1 cellular context compared by ENCODE assay signal in the genomic region with DNA sequence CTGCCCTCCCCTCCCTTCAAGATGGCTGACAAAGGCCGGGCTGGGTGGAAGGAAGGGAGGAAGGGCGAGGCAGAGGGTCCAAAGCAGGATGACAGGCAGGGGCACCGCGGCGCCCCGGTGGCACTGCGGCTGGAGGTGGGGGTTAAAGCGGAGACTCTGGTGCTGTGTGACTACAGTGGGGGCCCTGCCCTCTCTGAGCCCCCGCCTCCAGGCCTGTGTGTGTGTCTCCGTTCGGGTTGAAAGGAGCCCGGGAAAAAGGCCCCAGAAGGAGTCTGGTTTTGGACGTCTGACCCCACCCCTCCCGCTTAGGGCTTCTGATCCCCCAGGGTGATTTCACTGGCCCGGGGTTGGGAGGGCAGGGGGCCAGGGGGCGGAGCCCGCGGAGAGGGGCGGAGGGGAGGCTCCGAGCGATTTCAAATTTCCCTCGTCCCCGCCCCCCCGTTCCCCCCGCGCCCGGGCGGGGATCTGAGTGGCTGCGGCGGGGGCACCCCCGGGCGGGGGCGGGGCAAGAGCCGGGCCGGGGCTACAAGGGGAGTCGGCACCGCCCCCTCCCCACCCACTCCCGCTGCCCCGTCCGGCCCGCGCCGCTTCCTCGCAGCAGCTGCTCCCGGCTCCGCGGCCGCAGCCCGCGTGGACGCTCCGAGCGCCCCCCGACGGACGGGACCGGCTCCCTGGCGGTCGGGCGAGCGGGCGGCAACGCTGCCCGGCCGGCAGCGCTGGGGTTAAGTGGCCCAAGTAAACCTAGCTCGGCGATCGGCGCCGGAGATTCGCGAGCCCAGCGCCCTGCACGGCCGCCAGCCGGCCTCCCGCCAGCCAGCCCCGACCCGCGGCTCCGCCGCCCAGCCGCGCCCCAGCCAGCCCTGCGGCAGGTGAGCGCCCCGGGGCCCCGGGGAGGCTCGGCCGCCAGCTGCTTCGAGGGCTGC.
TF ChIP-seq lines count a peak whose summit lies in the region.

A gene (plus strand): TSS at position 555 of the 923 bp plus-strand sequence. CDS start 17,939 bp downstream, outside the sequence.

TF ChIP-seq in K562, 482 proteins besides CTCF, POLR2A, EP300 and RAD21 (continued from another document and continues in another):
- TF ChIP-seq, protein P1, sequence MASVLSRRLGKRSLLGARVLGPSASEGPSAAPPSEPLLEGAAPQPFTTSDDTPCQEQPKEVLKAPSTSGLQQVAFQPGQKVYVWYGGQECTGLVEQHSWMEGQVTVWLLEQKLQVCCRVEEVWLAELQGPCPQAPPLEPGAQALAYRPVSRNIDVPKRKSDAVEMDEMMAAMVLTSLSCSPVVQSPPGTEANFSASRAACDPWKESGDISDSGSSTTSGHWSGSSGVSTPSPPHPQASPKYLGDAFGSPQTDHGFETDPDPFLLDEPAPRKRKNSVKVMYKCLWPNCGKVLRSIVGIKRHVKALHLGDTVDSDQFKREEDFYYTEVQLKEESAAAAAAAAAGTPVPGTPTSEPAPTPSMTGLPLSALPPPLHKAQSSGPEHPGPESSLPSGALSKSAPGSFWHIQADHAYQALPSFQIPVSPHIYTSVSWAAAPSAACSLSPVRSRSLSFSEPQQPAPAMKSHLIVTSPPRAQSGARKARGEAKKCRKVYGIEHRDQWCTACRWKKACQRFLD (CRISPR knock-in tag; IDR thresholded peaks at IDR 0.05), result peak; percentile 2; the same call in 1 of the 2 replicates
- no peak; the same call in 1 of the 2 replicates for TF ChIP-seq KDM2B (CRISPR knock-in tag; IDR thresholded peaks at IDR 0.05)
- TF ChIP-seq KDM1A (IDR thresholded peaks at IDR 0.05), result peak; percentile 77 to 88
- TF ChIP-seq ZKSCAN1 (IDR thresholded peaks at IDR 0.05; ENCODE audit: low read depth, low read length), result 0 out of 2 replicates have a peak, but pooled peaks have one; percentile 28
- TF ChIP-seq, protein P2, sequence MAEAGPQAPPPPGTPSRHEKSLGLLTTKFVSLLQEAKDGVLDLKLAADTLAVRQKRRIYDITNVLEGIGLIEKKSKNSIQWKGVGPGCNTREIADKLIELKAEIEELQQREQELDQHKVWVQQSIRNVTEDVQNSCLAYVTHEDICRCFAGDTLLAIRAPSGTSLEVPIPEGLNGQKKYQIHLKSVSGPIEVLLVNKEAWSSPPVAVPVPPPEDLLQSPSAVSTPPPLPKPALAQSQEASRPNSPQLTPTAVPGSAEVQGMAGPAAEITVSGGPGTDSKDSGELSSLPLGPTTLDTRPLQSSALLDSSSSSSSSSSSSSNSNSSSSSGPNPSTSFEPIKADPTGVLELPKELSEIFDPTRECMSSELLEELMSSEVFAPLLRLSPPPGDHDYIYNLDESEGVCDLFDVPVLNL (CRISPR knock-in tag; IDR thresholded peaks at IDR 0.05; ENCODE audit: low read depth), result peak; percentile 58; the same call in 1 of the 2 replicates
- TF ChIP-seq, protein P3, sequence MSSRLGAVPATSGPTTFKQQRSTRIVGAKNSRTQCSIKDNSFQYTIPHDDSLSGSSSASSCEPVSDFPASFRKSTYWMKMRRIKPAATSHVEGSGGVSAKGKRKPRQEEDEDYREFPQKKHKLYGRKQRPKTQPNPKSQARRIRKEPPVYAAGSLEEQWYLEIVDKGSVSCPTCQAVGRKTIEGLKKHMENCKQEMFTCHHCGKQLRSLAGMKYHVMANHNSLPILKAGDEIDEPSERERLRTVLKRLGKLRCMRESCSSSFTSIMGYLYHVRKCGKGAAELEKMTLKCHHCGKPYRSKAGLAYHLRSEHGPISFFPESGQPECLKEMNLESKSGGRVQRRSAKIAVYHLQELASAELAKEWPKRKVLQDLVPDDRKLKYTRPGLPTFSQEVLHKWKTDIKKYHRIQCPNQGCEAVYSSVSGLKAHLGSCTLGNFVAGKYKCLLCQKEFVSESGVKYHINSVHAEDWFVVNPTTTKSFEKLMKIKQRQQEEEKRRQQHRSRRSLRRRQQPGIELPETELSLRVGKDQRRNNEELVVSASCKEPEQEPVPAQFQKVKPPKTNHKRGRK (tag; IDR thresholded peaks at IDR 0.05), result no peak
- no peak for TF ChIP-seq RFX5 (IDR thresholded peaks at IDR 0.05; ENCODE audit: low read depth, low read length)
- TF ChIP-seq MBD2 (IDR thresholded peaks at IDR 0.05; ENCODE audit: borderline replicate concordance, low read depth), result no peak
- TF ChIP-seq DNMT1 (IDR thresholded peaks at IDR 0.05), result no peak
- no peak for TF ChIP-seq ZNF311 (CRISPR knock-in tag; IDR thresholded peaks at IDR 0.05)
- TF ChIP-seq, protein P4, sequence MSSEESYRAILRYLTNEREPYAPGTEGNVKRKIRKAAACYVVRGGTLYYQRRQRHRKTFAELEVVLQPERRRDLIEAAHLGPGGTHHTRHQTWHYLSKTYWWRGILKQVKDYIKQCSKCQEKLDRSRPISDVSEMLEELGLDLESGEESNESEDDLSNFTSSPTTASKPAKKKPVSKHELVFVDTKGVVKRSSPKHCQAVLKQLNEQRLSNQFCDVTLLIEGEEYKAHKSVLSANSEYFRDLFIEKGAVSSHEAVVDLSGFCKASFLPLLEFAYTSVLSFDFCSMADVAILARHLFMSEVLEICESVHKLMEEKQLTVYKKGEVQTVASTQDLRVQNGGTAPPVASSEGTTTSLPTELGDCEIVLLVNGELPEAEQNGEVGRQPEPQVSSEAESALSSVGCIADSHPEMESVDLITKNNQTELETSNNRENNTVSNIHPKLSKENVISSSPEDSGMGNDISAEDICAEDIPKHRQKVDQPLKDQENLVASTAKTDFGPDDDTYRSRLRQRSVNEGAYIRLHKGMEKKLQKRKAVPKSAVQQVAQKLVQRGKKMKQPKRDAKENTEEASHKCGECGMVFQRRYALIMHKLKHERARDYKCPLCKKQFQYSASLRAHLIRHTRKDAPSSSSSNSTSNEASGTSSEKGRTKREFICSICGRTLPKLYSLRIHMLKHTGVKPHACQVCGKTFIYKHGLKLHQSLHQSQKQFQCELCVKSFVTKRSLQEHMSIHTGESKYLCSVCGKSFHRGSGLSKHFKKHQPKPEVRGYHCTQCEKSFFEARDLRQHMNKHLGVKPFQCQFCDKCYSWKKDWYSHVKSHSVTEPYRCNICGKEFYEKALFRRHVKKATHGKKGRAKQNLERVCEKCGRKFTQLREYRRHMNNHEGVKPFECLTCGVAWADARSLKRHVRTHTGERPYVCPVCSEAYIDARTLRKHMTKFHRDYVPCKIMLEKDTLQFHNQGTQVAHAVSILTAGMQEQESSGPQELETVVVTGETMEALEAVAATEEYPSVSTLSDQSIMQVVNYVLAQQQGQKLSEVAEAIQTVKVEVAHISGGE (CRISPR knock-in tag; IDR thresholded peaks at IDR 0.05), result 0 out of 6 replicates have a peak, but pooled peaks of 1 of the 3 experiments have one; percentile 42
- TF ChIP-seq ZNF23 (CRISPR knock-in tag; IDR thresholded peaks at IDR 0.05), result no peak
- peak; percentile 89 for TF ChIP-seq CCNT2 (IDR thresholded peaks at IDR 0.05; ENCODE audit: borderline replicate concordance, extremely low read depth, insufficient read length, low read depth, low read length)
- TF ChIP-seq, protein P5, sequence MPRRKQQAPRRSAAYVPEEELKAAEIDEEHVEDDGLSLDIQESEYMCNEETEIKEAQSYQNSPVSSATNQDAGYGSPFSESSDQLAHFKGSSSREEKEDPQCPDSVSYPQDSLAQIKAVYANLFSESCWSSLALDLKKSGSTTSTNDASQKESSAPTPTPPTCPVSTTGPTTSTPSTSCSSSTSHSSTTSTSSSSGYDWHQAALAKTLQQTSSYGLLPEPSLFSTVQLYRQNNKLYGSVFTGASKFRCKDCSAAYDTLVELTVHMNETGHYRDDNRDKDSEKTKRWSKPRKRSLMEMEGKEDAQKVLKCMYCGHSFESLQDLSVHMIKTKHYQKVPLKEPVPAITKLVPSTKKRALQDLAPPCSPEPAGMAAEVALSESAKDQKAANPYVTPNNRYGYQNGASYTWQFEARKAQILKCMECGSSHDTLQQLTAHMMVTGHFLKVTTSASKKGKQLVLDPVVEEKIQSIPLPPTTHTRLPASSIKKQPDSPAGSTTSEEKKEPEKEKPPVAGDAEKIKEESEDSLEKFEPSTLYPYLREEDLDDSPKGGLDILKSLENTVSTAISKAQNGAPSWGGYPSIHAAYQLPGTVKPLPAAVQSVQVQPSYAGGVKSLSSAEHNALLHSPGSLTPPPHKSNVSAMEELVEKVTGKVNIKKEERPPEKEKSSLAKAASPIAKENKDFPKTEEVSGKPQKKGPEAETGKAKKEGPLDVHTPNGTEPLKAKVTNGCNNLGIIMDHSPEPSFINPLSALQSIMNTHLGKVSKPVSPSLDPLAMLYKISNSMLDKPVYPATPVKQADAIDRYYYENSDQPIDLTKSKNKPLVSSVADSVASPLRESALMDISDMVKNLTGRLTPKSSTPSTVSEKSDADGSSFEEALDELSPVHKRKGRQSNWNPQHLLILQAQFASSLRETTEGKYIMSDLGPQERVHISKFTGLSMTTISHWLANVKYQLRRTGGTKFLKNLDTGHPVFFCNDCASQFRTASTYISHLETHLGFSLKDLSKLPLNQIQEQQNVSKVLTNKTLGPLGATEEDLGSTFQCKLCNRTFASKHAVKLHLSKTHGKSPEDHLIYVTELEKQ (CRISPR knock-in tag; IDR thresholded peaks at IDR 0.05), result no peak
- TF ChIP-seq SLC30A9 (CRISPR knock-in tag; IDR thresholded peaks at IDR 0.05), result no peak
- TF ChIP-seq KAT7 (CRISPR knock-in tag; IDR thresholded peaks at IDR 0.05; ENCODE audit: borderline replicate concordance), result peak; percentile 81; the same call in 1 of the 2 replicates
- TF ChIP-seq ZNF224 (CRISPR knock-in tag; IDR thresholded peaks at IDR 0.05), result no peak
- TF ChIP-seq KDM4B (IDR thresholded peaks at IDR 0.05; ENCODE audit: borderline replicate concordance in 2 of 2, low read depth in 1 of 2), result peak in 1 of 2 experiments; percentile 37; a peak in 1 of 4 replicates
- TF ChIP-seq, protein P6, sequence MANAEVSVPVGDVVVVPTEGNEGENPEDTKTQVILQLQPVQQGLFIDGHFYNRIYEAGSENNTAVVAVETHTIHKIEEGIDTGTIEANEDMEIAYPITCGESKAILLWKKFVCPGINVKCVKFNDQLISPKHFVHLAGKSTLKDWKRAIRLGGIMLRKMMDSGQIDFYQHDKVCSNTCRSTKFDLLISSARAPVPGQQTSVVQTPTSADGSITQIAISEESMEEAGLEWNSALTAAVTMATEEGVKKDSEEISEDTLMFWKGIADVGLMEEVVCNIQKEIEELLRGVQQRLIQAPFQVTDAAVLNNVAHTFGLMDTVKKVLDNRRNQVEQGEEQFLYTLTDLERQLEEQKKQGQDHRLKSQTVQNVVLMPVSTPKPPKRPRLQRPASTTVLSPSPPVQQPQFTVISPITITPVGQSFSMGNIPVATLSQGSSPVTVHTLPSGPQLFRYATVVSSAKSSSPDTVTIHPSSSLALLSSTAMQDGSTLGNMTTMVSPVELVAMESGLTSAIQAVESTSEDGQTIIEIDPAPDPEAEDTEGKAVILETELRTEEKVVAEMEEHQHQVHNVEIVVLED (CRISPR knock-in tag; IDR thresholded peaks at IDR 0.05), result 0 out of 2 replicates have a peak, but pooled peaks have one; percentile 39
- TF ChIP-seq, protein P7, sequence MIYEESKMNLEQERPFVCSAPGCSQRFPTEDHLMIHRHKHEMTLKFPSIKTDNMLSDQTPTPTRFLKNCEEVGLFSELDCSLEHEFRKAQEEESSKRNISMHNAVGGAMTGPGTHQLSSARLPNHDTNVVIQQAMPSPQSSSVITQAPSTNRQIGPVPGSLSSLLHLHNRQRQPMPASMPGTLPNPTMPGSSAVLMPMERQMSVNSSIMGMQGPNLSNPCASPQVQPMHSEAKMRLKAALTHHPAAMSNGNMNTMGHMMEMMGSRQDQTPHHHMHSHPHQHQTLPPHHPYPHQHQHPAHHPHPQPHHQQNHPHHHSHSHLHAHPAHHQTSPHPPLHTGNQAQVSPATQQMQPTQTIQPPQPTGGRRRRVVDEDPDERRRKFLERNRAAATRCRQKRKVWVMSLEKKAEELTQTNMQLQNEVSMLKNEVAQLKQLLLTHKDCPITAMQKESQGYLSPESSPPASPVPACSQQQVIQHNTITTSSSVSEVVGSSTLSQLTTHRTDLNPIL (CRISPR knock-in tag; IDR thresholded peaks at IDR 0.05), result no peak
- TF ChIP-seq HOXB6 (CRISPR knock-in tag; IDR thresholded peaks at IDR 0.05; ENCODE audit: borderline replicate concordance), result no peak
- peak in 1 of 2 experiments; percentile 79; a peak in 1 of 4 replicates for TF ChIP-seq SIN3A (IDR thresholded peaks at IDR 0.05; ENCODE audit: borderline replicate concordance in 2 of 2, control insufficient read depth in 1 of 2, low read depth in 2 of 2, low read length in 2 of 2)
- peak; percentile 55; the same call in 1 of the 2 replicates for TF ChIP-seq ZBTB7A (IDR thresholded peaks at IDR 0.05; ENCODE audit: borderline replicate concordance, control insufficient read depth, low read depth, low read length)
- TF ChIP-seq NFE2L1 (tag; IDR thresholded peaks at IDR 0.05; ENCODE audit: borderline replicate concordance, low read depth), result no peak
- TF ChIP-seq ILF3 (IDR thresholded peaks at IDR 0.05; ENCODE audit: borderline replicate concordance), result 0 out of 2 replicates have a peak, but pooled peaks have one; percentile 74
- no peak for TF ChIP-seq PHTF2 (CRISPR knock-in tag; IDR thresholded peaks at IDR 0.05)
- TF ChIP-seq PRMT5 (CRISPR knock-in tag; IDR thresholded peaks at IDR 0.05), result no peak
- TF ChIP-seq HMG20B (CRISPR knock-in tag; IDR thresholded peaks at IDR 0.05), result no peak
- TF ChIP-seq HLTF (IDR thresholded peaks at IDR 0.05), result 0 out of 2 replicates have a peak, but pooled peaks have one; percentile 52
- no peak for TF ChIP-seq SAFB2 (IDR thresholded peaks at IDR 0.05; ENCODE audit: borderline replicate concordance, low read depth, low read length, severe bottlenecking)
- TF ChIP-seq, protein P8, sequence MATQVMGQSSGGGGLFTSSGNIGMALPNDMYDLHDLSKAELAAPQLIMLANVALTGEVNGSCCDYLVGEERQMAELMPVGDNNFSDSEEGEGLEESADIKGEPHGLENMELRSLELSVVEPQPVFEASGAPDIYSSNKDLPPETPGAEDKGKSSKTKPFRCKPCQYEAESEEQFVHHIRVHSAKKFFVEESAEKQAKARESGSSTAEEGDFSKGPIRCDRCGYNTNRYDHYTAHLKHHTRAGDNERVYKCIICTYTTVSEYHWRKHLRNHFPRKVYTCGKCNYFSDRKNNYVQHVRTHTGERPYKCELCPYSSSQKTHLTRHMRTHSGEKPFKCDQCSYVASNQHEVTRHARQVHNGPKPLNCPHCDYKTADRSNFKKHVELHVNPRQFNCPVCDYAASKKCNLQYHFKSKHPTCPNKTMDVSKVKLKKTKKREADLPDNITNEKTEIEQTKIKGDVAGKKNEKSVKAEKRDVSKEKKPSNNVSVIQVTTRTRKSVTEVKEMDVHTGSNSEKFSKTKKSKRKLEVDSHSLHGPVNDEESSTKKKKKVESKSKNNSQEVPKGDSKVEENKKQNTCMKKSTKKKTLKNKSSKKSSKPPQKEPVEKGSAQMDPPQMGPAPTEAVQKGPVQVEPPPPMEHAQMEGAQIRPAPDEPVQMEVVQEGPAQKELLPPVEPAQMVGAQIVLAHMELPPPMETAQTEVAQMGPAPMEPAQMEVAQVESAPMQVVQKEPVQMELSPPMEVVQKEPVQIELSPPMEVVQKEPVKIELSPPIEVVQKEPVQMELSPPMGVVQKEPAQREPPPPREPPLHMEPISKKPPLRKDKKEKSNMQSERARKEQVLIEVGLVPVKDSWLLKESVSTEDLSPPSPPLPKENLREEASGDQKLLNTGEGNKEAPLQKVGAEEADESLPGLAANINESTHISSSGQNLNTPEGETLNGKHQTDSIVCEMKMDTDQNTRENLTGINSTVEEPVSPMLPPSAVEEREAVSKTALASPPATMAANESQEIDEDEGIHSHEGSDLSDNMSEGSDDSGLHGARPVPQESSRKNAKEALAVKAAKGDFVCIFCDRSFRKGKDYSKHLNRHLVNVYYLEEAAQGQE (CRISPR knock-in tag; IDR thresholded peaks at IDR 0.05; ENCODE audit: low read depth), result no peak
- TF ChIP-seq ADNP (tag; IDR thresholded peaks at IDR 0.05), result peak; percentile 70
- TF ChIP-seq ZNF12 (CRISPR knock-in tag; IDR thresholded peaks at IDR 0.05), result 0 out of 2 replicates have a peak, but pooled peaks have one; percentile 40
- TF ChIP-seq CXXC5 (CRISPR knock-in tag; IDR thresholded peaks at IDR 0.05), result peak; percentile 92
- no peak for TF ChIP-seq ZNF124 (CRISPR knock-in tag; IDR thresholded peaks at IDR 0.05)
